ENCODE assay signal across 9 cellular contexts in the genomic region with DNA sequence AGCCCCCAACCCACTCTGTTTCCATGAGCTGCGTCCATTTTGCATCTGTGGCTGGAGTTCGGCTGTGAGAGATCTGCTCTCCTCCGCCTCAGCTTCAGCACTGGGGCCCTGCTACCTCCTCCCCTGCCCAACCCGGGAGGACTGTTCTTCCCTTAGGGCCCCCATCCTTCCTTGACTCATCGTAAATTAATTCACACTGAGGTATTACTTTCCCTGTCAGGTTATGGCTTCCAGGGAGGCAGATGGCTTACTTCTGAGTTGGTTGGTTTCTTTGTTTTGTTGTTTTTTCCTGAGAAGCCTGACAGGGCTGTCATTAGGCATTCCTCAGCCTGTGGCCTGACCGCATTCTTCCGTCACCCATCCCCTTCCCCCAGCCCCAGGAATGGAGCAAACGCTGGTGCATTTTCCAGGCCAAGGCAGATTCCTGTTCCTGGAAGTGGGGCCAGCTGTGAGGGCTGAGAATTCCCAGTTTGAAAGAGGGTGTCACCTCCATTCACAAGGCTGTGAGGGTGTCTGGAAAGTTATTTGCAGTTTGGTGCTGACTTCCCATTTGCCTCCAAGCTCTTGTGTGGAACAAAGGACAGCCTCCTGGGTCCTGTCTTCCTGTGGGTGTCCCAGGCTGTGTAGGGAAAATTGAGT. TPM values are rescaled to one million over a fixed set of nuclear protein-coding genes. Genes with fewer than 3 reads are reported as not detected.
DNase-seq lines count a peak whose midpoint lies in the region; ATAC-seq and TF ChIP-seq lines count a peak whose summit lies in the region.
"Had no signal": no experiment of that assay in that cellular context is flagged by ENCODE, and none has a peak within 500 bp of the region (broad histone marks: within the 10 kb centered on the region; RNA-seq: fewer than 3 reads in every experiment).

No MANE protein-coding gene starts in this region.

- peak; percentile 94 for ATAC-seq in RWPE2 (ENCODE audit: low read depth)
- no peak for ATAC-seq in activated CD4-positive, CD25-positive, alpha-beta regulatory T cell treated with anti-CD3 and anti-CD28 coated beads, Interleukin-2, amount 50 U/mL, for 24 hours

- H3K4me1 ChIP-seq in RWPE2 (ENCODE audit: insufficient read depth, poor library complexity, severe bottlenecking), result peaks cover 35% of the 10 kb centered on the region

- H3K4me3 ChIP-seq in RWPE2 (ENCODE audit: severe bottlenecking) (no peak overlapping the region), fibroblast of villous mesenchyme (ENCODE audit: low read depth, low read length) (no peak overlapping the region)

- peaks cover 13% of the 10 kb centered on the region for H3K9me3 Mint-ChIP-seq in activated CD4-positive, alpha-beta T cell treated with anti-CD3 and anti-CD28 coated beads, Interleukin-2, amount 10 ng/mL, durations not matched to agents 7 days and 5 days

- H3K4me1 Mint-ChIP-seq in activated CD4-positive, alpha-beta T cell treated with anti-CD3 and anti-CD28 coated beads, Interleukin-2, amount 10 ng/mL, durations not matched to agents 7 days and 5 days, result peaks cover 2% of the 10 kb centered on the region

- no peak overlapping the region for H3K4me3 Mint-ChIP-seq in activated CD4-positive, alpha-beta T cell treated with anti-CD3 and anti-CD28 coated beads, Interleukin-2, amount 10 ng/mL, durations not matched to agents 7 days and 5 days
- H3K4me3 Mint-ChIP-seq: activated naive CD8-positive, alpha-beta T cell treated with anti-CD3 and anti-CD28 coated beads for 36 hours had no signal

- TF ChIP-seq CTCF in RWPE2 (IDR thresholded peaks at IDR 0.05; ENCODE audit: poor library complexity, severe bottlenecking) (no peak), fibroblast of villous mesenchyme (IDR thresholded peaks at IDR 0.05; ENCODE audit: insufficient read depth, low read depth, low read length) (no peak)

- H3K27ac Mint-ChIP-seq in activated CD4-positive, alpha-beta T cell treated with anti-CD3 and anti-CD28 coated beads, Interleukin-2, amount 10 ng/mL, durations not matched to agents 7 days and 5 days, result no peak overlapping the region
- H3K27ac Mint-ChIP-seq: activated naive CD8-positive, alpha-beta T cell treated with anti-CD3 and anti-CD28 coated beads for 36 hours had no signal

- no peak for TF ChIP-seq POLR2A in erythroblast (IDR thresholded peaks at IDR 0.05; ENCODE audit: low read length)

- CTCF ChIA-PET in activated CD4-positive, alpha-beta T cell treated with anti-CD3 and anti-CD28 coated beads, Interleukin-2, amount 10 ng/mL, durations not matched to agents 7 days and 5 days (lab: Charles Lee), result interaction anchor here (1.1 kb wide), 1 partner anchor 12 kb away, joined by 3 read pairs; a partner anchor contains a TSS

- H3K27me3 Mint-ChIP-seq in activated CD4-positive, alpha-beta T cell treated with anti-CD3 and anti-CD28 coated beads, Interleukin-2, amount 10 ng/mL, durations not matched to agents 7 days and 5 days, result no peaks in the 10 kb centered on the region
- H3K27me3 Mint-ChIP-seq: activated naive CD8-positive, alpha-beta T cell treated with anti-CD3 and anti-CD28 coated beads for 36 hours had no signal

- POLR2A ChIA-PET in activated CD4-positive, alpha-beta T cell treated with anti-CD3 and anti-CD28 coated beads, Interleukin-2, amount 10 ng/mL, durations not matched to agents 7 days and 5 days (lab: Charles Lee), result no interaction called here

- no peaks in the 10 kb centered on the region for H3K27me3 ChIP-seq in RWPE2 (ENCODE audit: insufficient read depth, poor library complexity, severe bottlenecking)

- H3K27ac ChIP-seq in RWPE2 (ENCODE audit: poor library complexity, severe bottlenecking), result peak overlapping the region; percentile 98

- peak; percentile 57 for DNase-seq in DMS 273 treated with DMSO at 0.1 percent for 48 hours (lab: John Stamatoyannopoulos, UW)
- peak; percentile 88 for DNase-seq in RWPE2 (ENCODE audit: low spot score)
- peak; percentile 98 for DNase-seq in fibroblast of villous mesenchyme (ENCODE audit: low read depth)
- DNase-seq in pons (ENCODE audit: low spot score), result peak; percentile 7
- DNase-seq in NK-92 (lab: John Stamatoyannopoulos, UW; ENCODE audit: unreplicated experiment), result no peak
- DNase-seq in erythroblast (lab: John Stamatoyannopoulos, UW), result no peak
- DNase-seq in activated CD4-positive, alpha-beta T cell treated with anti-CD3 and anti-CD28 coated beads, Interleukin-2, amount 10 ng/mL, durations not matched to agents 7 days and 5 days, result no peak
- DNase-seq: activated naive CD8-positive, alpha-beta T cell treated with anti-CD3 and anti-CD28 coated beads for 36 hours had no signal

- no peaks in the 10 kb centered on the region for H3K36me3 Mint-ChIP-seq in activated CD4-positive, alpha-beta T cell treated with anti-CD3 and anti-CD28 coated beads, Interleukin-2, amount 10 ng/mL, durations not matched to agents 7 days and 5 days (ENCODE audit: low read depth)

- peaks cover 9% of the 10 kb centered on the region for H3K9me3 ChIP-seq in RWPE2 (ENCODE audit: severe bottlenecking)

- no peaks in the 10 kb centered on the region for H3K36me3 ChIP-seq in RWPE2 (ENCODE audit: low read depth)

RNA-seq across cellular contexts. Expression of a gene that starts 11.6 kb away (rescaled TPM):
- not detected in 2 replicates for total RNA-seq in fibroblast of villous mesenchyme
- total RNA-seq in activated CD4-positive, alpha-beta T cell treated with anti-CD3 and anti-CD28 coated beads, Interleukin-2, amount 10 ng/mL, durations not matched to agents 7 days and 5 days, result not detected

RNA-seq across cellular contexts. Expression of a gene that starts 24.1 kb away (rescaled TPM):
- 0.32 and 0.86 TPM in 2 replicates for total RNA-seq in fibroblast of villous mesenchyme
- total RNA-seq in activated CD4-positive, alpha-beta T cell treated with anti-CD3 and anti-CD28 coated beads, Interleukin-2, amount 10 ng/mL, durations not matched to agents 7 days and 5 days, result not detected
- total RNA-seq: activated naive CD8-positive, alpha-beta T cell treated with anti-CD3 and anti-CD28 coated beads for 36 hours had no signal

Comparison
In these comparisons a context has a peak if more than half of its experiments do, and no peak if none do; other contexts are left out.
1. DNase-seq: peak in DMS 273 treated with DMSO at 0.1 percent for 48 hours (single experiment), RWPE2 (single experiment), fibroblast of villous mesenchyme (single experiment) and pons (single experiment); none in NK-92 (single experiment), erythroblast (0 of 2) and activated CD4-positive, alpha-beta T cell treated with anti-CD3 and anti-CD28 coated beads, Interleukin-2, amount 10 ng/mL, durations not matched to agents 7 days and 5 days (single experiment).